9 cellular contexts compared by ENCODE assay signal in the genomic region with DNA sequence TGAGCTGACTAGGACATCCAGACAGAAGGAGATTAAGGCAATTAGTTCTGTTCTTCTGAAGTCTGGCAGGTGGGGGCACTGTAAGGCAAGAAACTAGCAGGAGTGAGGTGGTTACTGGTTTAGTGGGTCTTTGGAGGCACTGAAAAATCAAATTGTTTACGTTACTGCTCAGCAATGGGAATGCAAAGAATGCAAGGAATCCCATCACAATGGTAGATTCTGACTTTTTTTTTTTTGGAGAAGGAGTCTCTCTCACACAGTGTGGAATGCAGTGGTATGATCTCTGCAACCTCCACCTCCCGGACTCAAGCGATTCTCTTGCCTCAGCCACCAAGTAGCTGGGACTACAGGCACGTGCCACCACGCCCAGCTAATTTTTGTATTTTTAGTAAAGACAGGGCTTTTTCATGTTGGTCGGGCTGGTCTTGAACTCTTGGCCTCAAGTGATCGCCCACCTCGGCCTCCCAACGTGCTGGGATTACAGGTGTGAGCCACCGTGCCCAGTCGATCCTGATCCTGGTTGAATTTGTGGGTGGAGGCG. TPM values are rescaled to one million over a fixed set of nuclear protein-coding genes. Genes with fewer than 3 reads are reported as not detected.
DNase-seq lines count a peak whose midpoint lies in the region; ATAC-seq and TF ChIP-seq lines count a peak whose summit lies in the region.
"Had no signal": no experiment of that assay in that cellular context is flagged by ENCODE, and none has a peak within 500 bp of the region (broad histone marks: within the 10 kb centered on the region; RNA-seq: fewer than 3 reads in every experiment).

No MANE protein-coding gene starts in this region.

- no peak overlapping the region for H3K4ac ChIP-seq in mesenchymal stem cell (ENCODE audit: low read depth in 1 of 2, low read length in 2 of 2)

- H2BK120ac ChIP-seq in mesenchymal stem cell (ENCODE audit: low read depth, low read length), result no peak overlapping the region

- H2BK5ac ChIP-seq in mesenchymal stem cell (ENCODE audit: low read depth, low read length, poor library complexity, severe bottlenecking), result no peak overlapping the region

- intact Hi-C loops in uterus (cut with DNase I; ENCODE audit: low total_unique reads), result loop anchor here (10.0 kb wide), 1 partner anchor 74 kb away; no protein-coding TSS in a partner anchor

- no peaks in the 10 kb centered on the region for H3K79me2 ChIP-seq in DND-41 (ENCODE audit: insufficient read depth, low read length)

- no peaks in the 10 kb centered on the region for H4K20me1 ChIP-seq in DND-41 (ENCODE audit: insufficient read depth, low read length)

- ATAC-seq in DND-41 (ENCODE audit: insufficient read depth, low read depth) (no peak), T-helper 17 cell (no peak)

- no peak overlapping the region for H2BK12ac ChIP-seq in mesenchymal stem cell (ENCODE audit: low read length in 2 of 2)

- H3K27me3 ChIP-seq in DND-41 (ENCODE audit: insufficient read depth, low read length, poor library complexity), result peaks cover 8% of the 10 kb centered on the region
- no peaks in the 10 kb centered on the region for H3K27me3 ChIP-seq in MG63
- no peaks in the 10 kb centered on the region for H3K27me3 ChIP-seq in mesenchymal stem cell (ENCODE audit: control insufficient read depth in 1 of 2, insufficient read depth in 1 of 2, low read length in 2 of 2)
- H3K27me3 ChIP-seq in uterus, result no peaks in the 10 kb centered on the region

- H3K4me3 Mint-ChIP-seq in T-helper 17 cell, result no peak overlapping the region

- H3K36me3 Mint-ChIP-seq in T-helper 17 cell (ENCODE audit: low read depth), result peaks cover 2% of the 10 kb centered on the region

- H2AFZ ChIP-seq in DND-41 (ENCODE audit: low read depth, low read length), result no peak overlapping the region
- no peak overlapping the region for H2AFZ ChIP-seq in mesenchymal stem cell (ENCODE audit: low read depth, low read length)

- H3K27ac Mint-ChIP-seq in T-helper 17 cell, result no peak overlapping the region

- H3K27me3 Mint-ChIP-seq in T-helper 17 cell, result peaks cover 7% of the 10 kb centered on the region

- no peak overlapping the region for H3K18ac ChIP-seq in mesenchymal stem cell (ENCODE audit: low read depth in 1 of 2, low read length in 2 of 2)

- H3K9ac ChIP-seq in DND-41 (ENCODE audit: low read depth, low read length), result no peak overlapping the region
- H3K9ac ChIP-seq in mesenchymal stem cell (ENCODE audit: low read length), result no peak overlapping the region

- no peaks in the 10 kb centered on the region for H3K36me3 ChIP-seq in DND-41 (ENCODE audit: insufficient read depth, low read length)
- H3K36me3 ChIP-seq in MG63, result peaks cover 9% of the 10 kb centered on the region; the same call in 1 of the 2 replicates
- H3K36me3 ChIP-seq in mesenchymal stem cell (ENCODE audit: control insufficient read depth in 1 of 2, insufficient read depth in 2 of 2, low read depth in 1 of 2, low read length in 2 of 2), result no peaks in the 10 kb centered on the region
- no peaks in the 10 kb centered on the region for H3K36me3 ChIP-seq in uterus

- no peak overlapping the region for H4K91ac ChIP-seq in mesenchymal stem cell (ENCODE audit: low read length)

- no peaks in the 10 kb centered on the region for H3K4me1 Mint-ChIP-seq in T-helper 17 cell

- H3K23ac ChIP-seq in mesenchymal stem cell (ENCODE audit: low read length in 2 of 2), result no peak overlapping the region

- no peak overlapping the region for H3K4me2 ChIP-seq in DND-41 (ENCODE audit: insufficient read depth, low read length)
- H3K4me2 ChIP-seq in mesenchymal stem cell (ENCODE audit: low read length, poor library complexity, severe bottlenecking), result no peak overlapping the region

- H3K14ac ChIP-seq in mesenchymal stem cell (ENCODE audit: low read length in 2 of 2), result no peak overlapping the region

- no peak for TF ChIP-seq POLR2A in uterus (IDR thresholded peaks at IDR 0.05)

- H3K4me1 ChIP-seq in DND-41 (ENCODE audit: insufficient read depth, low read length) (no peaks in the 10 kb centered on the region), mesenchymal stem cell (ENCODE audit: control insufficient read depth, insufficient read depth, low read depth, low read length) (peaks cover 10% of the 10 kb centered on the region), uterus (no peaks in the 10 kb centered on the region)

- peak; percentile 25 for TF ChIP-seq CTCF in DND-41 (IDR thresholded peaks at IDR 0.05; ENCODE audit: borderline replicate concordance, extremely low read depth, low read length, poor library complexity, severe bottlenecking)
- peak in 1 of 4 experiments; percentile 15 for TF ChIP-seq CTCF in uterus (IDR thresholded peaks at IDR 0.05)

- no peaks in the 10 kb centered on the region for H3K79me1 ChIP-seq in mesenchymal stem cell (replicated peaks; ENCODE audit: low read length, poor library complexity, severe bottlenecking)

- WGBS in mesenchymal stem cell, result 44% methylated on average over 10 of the region's 12 CpGs

- H3K27ac ChIP-seq in DND-41 (ENCODE audit: low read length), result no peak overlapping the region
- H3K27ac ChIP-seq in mesenchymal stem cell (ENCODE audit: low read length, poor library complexity, severe bottlenecking), result peak overlapping the region; percentile 71
- H3K27ac ChIP-seq in uterus, result no peak overlapping the region

- no peak overlapping the region for H2AK5ac ChIP-seq in mesenchymal stem cell (ENCODE audit: low read length, severe bottlenecking)

- no peak overlapping the region for H4K8ac ChIP-seq in mesenchymal stem cell (ENCODE audit: low read length)

- DNase-seq in DND-41 (no peak), MG63 (peak; percentile 76), dedifferentiated amniotic fluid mesenchymal stem cell (ENCODE audit: extremely low spot score) (peak; percentile 90), mesenchymal stem cell (peak; percentile 82), NCI-H1092 (lab: John Stamatoyannopoulos, UW) (no peak), uterus (no peak), T-helper 17 cell (no peak)
- no peak for DNase-seq in stimulated activated CD4-positive, alpha-beta T cell treated with anti-CD3 and anti-CD28 coated beads, Interleukin-4, amount 100 ng/mL, for 1 hour
- DNase-seq: NCI-H510A had no signal

- H3K9me3 ChIP-seq in DND-41 (ENCODE audit: insufficient read depth, low read length, severe bottlenecking) (no peaks in the 10 kb centered on the region), MG63 (no peaks in the 10 kb centered on the region), mesenchymal stem cell (ENCODE audit: control insufficient read depth, low read length) (no peaks in the 10 kb centered on the region), uterus (no peaks in the 10 kb centered on the region), T-helper 17 cell (ENCODE audit: control insufficient read depth, low read length, poor library complexity, severe bottlenecking) (no peaks in the 10 kb centered on the region)

- no peak overlapping the region for H3K4me3 ChIP-seq in DND-41 (ENCODE audit: low read depth in 1 of 2, low read length in 2 of 2)
- no peak overlapping the region for H3K4me3 ChIP-seq in MG63
- no peak overlapping the region for H3K4me3 ChIP-seq in mesenchymal stem cell (ENCODE audit: insufficient read depth in 1 of 2, low read depth in 1 of 2, low read length in 2 of 2)
- H3K4me3 ChIP-seq in uterus, result no peak overlapping the region

- no peak overlapping the region for H2BK15ac ChIP-seq in mesenchymal stem cell (ENCODE audit: low read depth, poor library complexity, severe bottlenecking)

RNA-seq across cellular contexts. Expression of gene FAM107A, which starts 16.4 kb away (rescaled TPM):
- total RNA-seq in MG63 (2014; rRNA removed; shearing (Covaris generic); ENCODE audit: low replicate concordance), result 40.7 and 47.1 TPM in 2 replicates
- polyA plus RNA-seq in mesenchymal stem cell (2013, experiment 1 of 2), result not detected
- not detected for polyA plus RNA-seq in mesenchymal stem cell (2013, experiment 2 of 2)
- total RNA-seq in uterus (100 to 1,000 TPM in 1 of 4 donors, 10 to 100 TPM in 3; 16.2 to 140 (median 61.2) TPM), T-helper 17 cell (not detected)

RNA-seq across cellular contexts. Expression of gene ACOX2, which starts 23.9 kb away (rescaled TPM):
- total RNA-seq in MG63 (2014; rRNA removed; shearing (Covaris generic); ENCODE audit: low replicate concordance), result 18.7 and 23.4 TPM in 2 replicates
- polyA plus RNA-seq in mesenchymal stem cell (2013, experiment 1 of 2), result 3.2 TPM
- 3.6 TPM for polyA plus RNA-seq in mesenchymal stem cell (2013, experiment 2 of 2)
- total RNA-seq in uterus (10 to 100 TPM; 10.3 to 33.7 (median 23.6) TPM), T-helper 17 cell (not detected)

Comparison
In these comparisons a context has a peak if more than half of its experiments do, and no peak if none do; other contexts are left out.
1. DNase-seq: peak in MG63 (single experiment), dedifferentiated amniotic fluid mesenchymal stem cell (single experiment) and mesenchymal stem cell (single experiment); none in DND-41 (single experiment), NCI-H1092 (single experiment), uterus (0 of 2), T-helper 17 cell (0 of 3) and stimulated activated CD4-positive, alpha-beta T cell treated with anti-CD3 and anti-CD28 coated beads, Interleukin-4, amount 100 ng/mL, for 1 hour (single experiment).
2. RNA of gene FAM107A, which starts 16.4 kb away (total RNA-seq): 16.2 to 140 TPM in uterus and 40.7 to 47.1 TPM in MG63; not detected in T-helper 17 cell; every median in the first group is over 10 times any median in the second.
3. RNA of gene ACOX2, which starts 23.9 kb away (total RNA-seq): 10.3 to 33.7 TPM in uterus and 18.7 to 23.4 TPM in MG63; not detected in T-helper 17 cell; every median in the first group is over 10 times any median in the second.